Comparison of ENCODE assay signal across 11 cellular contexts in genomic region chr10:11609492-11610093, GRCh38. TPM values are rescaled to one million over a fixed set of nuclear protein-coding genes. Genes with fewer than 3 reads are reported as not detected.
A peak's percentile ranks its signal among the peaks of the same experiment; 100 is the strongest.
DNase-seq lines count a peak whose midpoint lies in the region; ATAC-seq and TF ChIP-seq lines count a peak whose summit lies in the region.
"Had no signal": no experiment of that assay in that cellular context is flagged by ENCODE, and none has a peak within 500 bp of the region (broad histone marks: within the 10 kb centered on the region; RNA-seq: fewer than 3 reads in every experiment).

No MANE protein-coding gene starts in this region.

- H3K27me3 Mint-ChIP-seq in stimulated activated naive CD8-positive, alpha-beta T cell treated with anti-CD3 and anti-CD28 coated beads, Interleukin-15, Interleukin-2, amounts not matched to agents 100 ng/mL and 50 ng/mL, for 24 hours, result peaks cover 9% of the 10 kb centered on the region

- no peaks in the 10 kb centered on the region for H3K27me3 ChIP-seq in PC-3 (ENCODE audit: low read length)
- peaks cover 10% of the 10 kb centered on the region for H3K27me3 ChIP-seq in iPS-15b (ENCODE audit: control insufficient read depth, insufficient read depth, low read length)

- no peak for DNase-seq in stimulated activated naive CD8-positive, alpha-beta T cell treated with anti-CD3 and anti-CD28 coated beads, Interleukin-15, Interleukin-2, amounts not matched to agents 100 U/mL and 50 U/mL, for 24 hours
- DNase-seq in PC-3, result no peak
- DNase-seq in coronary artery (ENCODE audit: low spot score), result no peak
- DNase-seq in NCI-H345 treated with DMSO at 0.1 percent for 48 hours (lab: John Stamatoyannopoulos, UW; ENCODE audit: unreplicated experiment), result no peak
- DNase-seq in COR-L47 (lab: John Stamatoyannopoulos, UW), result no peak
- no peak for DNase-seq in effector CD4-positive, alpha-beta T cell
- DNase-seq: GOT3, NCI-H1092 had no signal

- POLR2A ChIA-PET in PC-3 (lab: Charles Lee; ENCODE audit: unreplicated experiment), result interaction anchor here (0.7 kb wide), 1 partner anchor 115 kb away, joined by 5 read pairs; no protein-coding TSS in a partner anchor

- no peak overlapping the region for H3K27ac ChIP-seq in PC-3 (ENCODE audit: low read length)
- H3K27ac ChIP-seq in coronary artery, result no peak overlapping the region

- H3K36me3 Mint-ChIP-seq in stimulated activated naive CD8-positive, alpha-beta T cell treated with anti-CD3 and anti-CD28 coated beads, Interleukin-15, Interleukin-2, amounts not matched to agents 100 ng/mL and 50 ng/mL, for 24 hours (ENCODE audit: low read depth), result no peaks in the 10 kb centered on the region

- no peaks in the 10 kb centered on the region for H3K9me2 ChIP-seq in PC-3 (replicated peaks; ENCODE audit: low read length)

- no peaks in the 10 kb centered on the region for H3K9me3 ChIP-seq in PC-3 (ENCODE audit: low read length)
- no peaks in the 10 kb centered on the region for H3K9me3 ChIP-seq in iPS-15b (ENCODE audit: control insufficient read depth, insufficient read depth, low read length)

- intact Hi-C loops in PC-3 (cut with micrococcal nuclease), result loop anchor here (2.0 to 5.0 kb wide), 2 partner anchors 75 to 92 kb away; no protein-coding TSS in a partner anchor

- H3K4me1 ChIP-seq in PC-3 (ENCODE audit: insufficient read depth, low read length) (peaks cover 14% of the 10 kb centered on the region; the same call in 1 of the 2 replicates), iPS-15b (ENCODE audit: control insufficient read depth, insufficient read depth, low read length) (peaks cover 11% of the 10 kb centered on the region)

- peaks cover 72% of the 10 kb centered on the region for H3K4me1 Mint-ChIP-seq in stimulated activated naive CD8-positive, alpha-beta T cell treated with anti-CD3 and anti-CD28 coated beads, Interleukin-15, Interleukin-2, amounts not matched to agents 100 ng/mL and 50 ng/mL, for 24 hours (ENCODE audit: low read depth)

- no peak overlapping the region for H3K27ac Mint-ChIP-seq in stimulated activated naive CD8-positive, alpha-beta T cell treated with anti-CD3 and anti-CD28 coated beads, Interleukin-15, Interleukin-2, amounts not matched to agents 100 ng/mL and 50 ng/mL, for 24 hours
- H3K27ac Mint-ChIP-seq: T-helper 1 cell treated with Interleukin-12 subunit alpha and Interleukin-12 subunit beta and Interleukin-4 antibody, amounts not matched to agents 30 μg/mL and 1 μg/mL, for 36 hours had no signal

- no peak for TF ChIP-seq CTCF in PC-3 (conservative IDR thresholded peaks at IDR 0.05; ENCODE audit: low read depth, low read length)
- TF ChIP-seq CTCF in coronary artery (IDR thresholded peaks at IDR 0.05), result no peak

- 0 out of 2 replicates have a peak, but pooled peaks cover 5% of the 10 kb centered on the region for H4K20me1 ChIP-seq in PC-3 (ENCODE audit: low read length)

- peak overlapping the region; percentile 58 for H3K4me3 Mint-ChIP-seq in stimulated activated naive CD8-positive, alpha-beta T cell treated with anti-CD3 and anti-CD28 coated beads, Interleukin-15, Interleukin-2, amounts not matched to agents 100 ng/mL and 50 ng/mL, for 24 hours

- H3K79me2 ChIP-seq in PC-3 (ENCODE audit: low read length), result peaks cover 63% of the 10 kb centered on the region

- ATAC-seq in stimulated activated naive CD8-positive, alpha-beta T cell treated with anti-CD3 and anti-CD28 coated beads, Interleukin-15, Interleukin-2, amounts not matched to agents 100 U/mL and 50 U/mL, for 24 hours, result no peak
- ATAC-seq in PC-3, result no peak

- no TSS peak for BruUV-seq in PC-3 (replicated peaks; lab: Mats Ljungman, UMichigan)

- CTCF ChIA-PET in PC-3 (lab: Charles Lee), result no interaction called here

- H3K4me3 ChIP-seq in PC-3 (ENCODE audit: low read length), result peak overlapping the region; percentile 75
- peak overlapping the region; percentile 14 for H3K4me3 ChIP-seq in iPS-15b (ENCODE audit: low read depth, low read length)
- H3K4me3 ChIP-seq in coronary artery, result no peak overlapping the region

- H3K36me3 ChIP-seq in PC-3 (ENCODE audit: low read depth, low read length), result no peaks in the 10 kb centered on the region
- no peaks in the 10 kb centered on the region for H3K36me3 ChIP-seq in iPS-15b (ENCODE audit: control insufficient read depth, insufficient read depth, low read length)

- H3K9ac ChIP-seq in PC-3 (ENCODE audit: low read length), result no peak overlapping the region; the same call in 1 of the 2 replicates
- H3K9ac ChIP-seq in iPS-15b (ENCODE audit: low read depth, low read length), result no peak overlapping the region

- H3F3A ChIP-seq in PC-3 (ENCODE audit: low read length, unreplicated experiment), result no peaks in the 10 kb centered on the region

- no peaks in the 10 kb centered on the region for H3K9me3 Mint-ChIP-seq in stimulated activated naive CD8-positive, alpha-beta T cell treated with anti-CD3 and anti-CD28 coated beads, Interleukin-15, Interleukin-2, amounts not matched to agents 100 ng/mL and 50 ng/mL, for 24 hours
- H3K9me3 Mint-ChIP-seq: T-helper 1 cell treated with Interleukin-12 subunit alpha and Interleukin-12 subunit beta and Interleukin-4 antibody, amounts not matched to agents 30 μg/mL and 1 μg/mL, for 36 hours had no signal

- H2AFZ ChIP-seq in PC-3 (ENCODE audit: low read length), result no peak overlapping the region

- H3K4me2 ChIP-seq in PC-3 (ENCODE audit: low read length), result peak overlapping the region; percentile 76

RNA-seq across cellular contexts. Expression of gene USP6NL, which starts 1.9 kb away (rescaled TPM):
- total RNA-seq in PC-3 (2014; rRNA removed), result 13.0 and 14.3 TPM in 2 replicates
